Comparison of ENCODE assay signal across 1 cellular context in the genomic region with DNA sequence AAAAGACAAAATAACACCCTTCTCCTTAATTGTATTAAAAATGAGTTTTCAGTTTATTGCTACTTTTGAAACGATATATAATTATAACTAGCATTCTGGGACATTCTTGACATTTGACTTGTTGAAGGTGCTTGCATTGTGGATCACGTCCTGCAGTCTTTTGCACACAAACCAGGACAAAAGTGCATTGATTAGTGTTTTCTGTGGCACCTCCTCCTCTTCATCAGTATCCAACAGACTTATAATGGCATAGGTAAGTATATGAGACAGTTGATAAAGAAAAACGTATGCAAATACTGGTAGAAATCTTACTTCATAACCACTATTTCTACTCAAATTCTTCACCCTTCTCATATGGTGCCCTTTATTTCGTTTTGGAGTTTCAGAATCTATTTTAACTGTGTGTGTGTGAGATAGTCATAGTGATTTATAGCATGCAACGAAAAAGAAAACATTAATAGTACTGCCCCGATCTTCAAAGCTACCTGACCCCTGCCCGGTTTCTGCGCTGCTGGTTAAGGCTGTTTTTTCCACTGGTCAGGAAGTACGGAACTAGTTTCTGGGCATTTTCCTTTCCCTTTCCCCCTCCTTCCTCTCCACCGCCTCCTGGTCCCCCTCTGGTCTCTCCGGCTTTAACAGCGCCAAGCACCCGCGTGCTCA.
TF ChIP-seq lines count a peak whose summit lies in the region.

No MANE protein-coding gene starts in this region.

TF ChIP-seq in HepG2, 621 proteins besides CTCF, POLR2A, EP300 and RAD21:
- TF ChIP-seq PHF5A (CRISPR knock-in tag; IDR thresholded peaks at IDR 0.05; ENCODE audit: low read depth, unreplicated experiment): no peak
- TF ChIP-seq ELF3 (CRISPR knock-in tag; IDR thresholded peaks at IDR 0.05): no peak
- TF ChIP-seq SCMH1 (CRISPR knock-in tag; IDR thresholded peaks at IDR 0.05; ENCODE audit: borderline replicate concordance): no peak
- TF ChIP-seq, protein P1, sequence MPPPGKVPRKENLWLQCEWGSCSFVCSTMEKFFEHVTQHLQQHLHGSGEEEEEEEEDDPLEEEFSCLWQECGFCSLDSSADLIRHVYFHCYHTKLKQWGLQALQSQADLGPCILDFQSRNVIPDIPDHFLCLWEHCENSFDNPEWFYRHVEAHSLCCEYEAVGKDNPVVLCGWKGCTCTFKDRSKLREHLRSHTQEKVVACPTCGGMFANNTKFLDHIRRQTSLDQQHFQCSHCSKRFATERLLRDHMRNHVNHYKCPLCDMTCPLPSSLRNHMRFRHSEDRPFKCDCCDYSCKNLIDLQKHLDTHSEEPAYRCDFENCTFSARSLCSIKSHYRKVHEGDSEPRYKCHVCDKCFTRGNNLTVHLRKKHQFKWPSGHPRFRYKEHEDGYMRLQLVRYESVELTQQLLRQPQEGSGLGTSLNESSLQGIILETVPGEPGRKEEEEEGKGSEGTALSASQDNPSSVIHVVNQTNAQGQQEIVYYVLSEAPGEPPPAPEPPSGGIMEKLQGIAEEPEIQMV (CRISPR knock-in tag; IDR thresholded peaks at IDR 0.05; ENCODE audit: low read depth): no peak
- TF ChIP-seq, protein P2, sequence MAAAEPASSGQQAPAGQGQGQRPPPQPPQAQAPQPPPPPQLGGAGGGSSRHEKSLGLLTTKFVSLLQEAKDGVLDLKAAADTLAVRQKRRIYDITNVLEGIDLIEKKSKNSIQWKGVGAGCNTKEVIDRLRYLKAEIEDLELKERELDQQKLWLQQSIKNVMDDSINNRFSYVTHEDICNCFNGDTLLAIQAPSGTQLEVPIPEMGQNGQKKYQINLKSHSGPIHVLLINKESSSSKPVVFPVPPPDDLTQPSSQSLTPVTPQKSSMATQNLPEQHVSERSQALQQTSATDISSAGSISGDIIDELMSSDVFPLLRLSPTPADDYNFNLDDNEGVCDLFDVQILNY (CRISPR knock-in tag; conservative IDR thresholded peaks at IDR 0.05): no peak
- 0 out of 2 replicates have a peak, but pooled peaks have one; percentile 58 for TF ChIP-seq ZNF557 (CRISPR knock-in tag; IDR thresholded peaks at IDR 0.05)
- TF ChIP-seq ZSCAN29 (CRISPR knock-in tag; conservative IDR thresholded peaks at IDR 0.05): no peak
- no peak for TF ChIP-seq ASH2L (IDR thresholded peaks at IDR 0.05; ENCODE audit: insufficient read length, low read depth, low read length)
- 0 out of 2 replicates have a peak, but pooled peaks have one; percentile 22 for TF ChIP-seq ARNT2 (CRISPR knock-in tag; IDR thresholded peaks at IDR 0.05; ENCODE audit: low read depth)
- no peak for TF ChIP-seq ZNF333 (CRISPR knock-in tag; IDR thresholded peaks at IDR 0.05; ENCODE audit: borderline replicate concordance)
- peak; percentile 78; the same call in 1 of the 2 replicates for TF ChIP-seq ETV6 (CRISPR knock-in tag; conservative IDR thresholded peaks at IDR 0.05)
- TF ChIP-seq ZNF570 (CRISPR knock-in tag; IDR thresholded peaks at IDR 0.05; ENCODE audit: borderline replicate concordance): 0 out of 2 replicates have a peak, but pooled peaks have one; percentile 18
- no peak for TF ChIP-seq ZNF782 (CRISPR knock-in tag; IDR thresholded peaks at IDR 0.05; ENCODE audit: borderline replicate concordance)
- peak; percentile 6 for TF ChIP-seq ZEB1 (IDR thresholded peaks at IDR 0.05; ENCODE audit: insufficient replicate concordance, low read depth)
- TF ChIP-seq ZNF253 (CRISPR knock-in tag; IDR thresholded peaks at IDR 0.05; ENCODE audit: borderline replicate concordance): 0 out of 2 replicates have a peak, but pooled peaks have one; percentile 57
- TF ChIP-seq ATM (IDR thresholded peaks at IDR 0.05; ENCODE audit: borderline replicate concordance): no peak
- no peak for TF ChIP-seq NR2F1 (CRISPR knock-in tag; IDR thresholded peaks at IDR 0.05)
- TF ChIP-seq, protein P3, sequence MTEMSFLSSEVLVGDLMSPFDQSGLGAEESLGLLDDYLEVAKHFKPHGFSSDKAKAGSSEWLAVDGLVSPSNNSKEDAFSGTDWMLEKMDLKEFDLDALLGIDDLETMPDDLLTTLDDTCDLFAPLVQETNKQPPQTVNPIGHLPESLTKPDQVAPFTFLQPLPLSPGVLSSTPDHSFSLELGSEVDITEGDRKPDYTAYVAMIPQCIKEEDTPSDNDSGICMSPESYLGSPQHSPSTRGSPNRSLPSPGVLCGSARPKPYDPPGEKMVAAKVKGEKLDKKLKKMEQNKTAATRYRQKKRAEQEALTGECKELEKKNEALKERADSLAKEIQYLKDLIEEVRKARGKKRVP (CRISPR knock-in tag; IDR thresholded peaks at IDR 0.05): peak in 1 of 2 experiments; percentile 13; a peak in 1 of 4 replicates
- peak; percentile 27; the same call in 1 of the 2 replicates for TF ChIP-seq CAMTA2 (CRISPR knock-in tag; IDR thresholded peaks at IDR 0.05; ENCODE audit: borderline replicate concordance)
- peak; percentile 13; the same call in 1 of the 2 replicates for TF ChIP-seq ZNF564 (CRISPR knock-in tag; IDR thresholded peaks at IDR 0.05)
- 0 out of 2 replicates have a peak, but pooled peaks have one; percentile 57 for TF ChIP-seq ZNF607 (CRISPR knock-in tag; IDR thresholded peaks at IDR 0.05; ENCODE audit: borderline replicate concordance)
- no peak for TF ChIP-seq ZNF747 (CRISPR knock-in tag; IDR thresholded peaks at IDR 0.05; ENCODE audit: borderline replicate concordance)
- TF ChIP-seq ZNF768 (CRISPR knock-in tag; IDR thresholded peaks at IDR 0.05): no peak
- no peak for TF ChIP-seq SIX1 (CRISPR knock-in tag; IDR thresholded peaks at IDR 0.05; ENCODE audit: borderline replicate concordance)
